In genomic region chr7:85974176-85974575, GRCh38 we compare ENCODE assay signal across 24 cellular contexts.
"Had no signal": no experiment of that assay in that cellular context is flagged by ENCODE, and none has a peak within 500 bp of the region (broad histone marks: within the 10 kb centered on the region; RNA-seq: fewer than 3 reads in every experiment).

No MANE protein-coding gene starts in this region.

- DNase-seq: MV-4-11, NCI-H1048, NCI-H1105, NCI-H1417, NCI-H1436 treated with DMSO at 0.1 percent for 48 hours, NCI-H1694, NCI-H187 treated with DMSO at 0.1 percent for 48 hours, NCI-H2029 treated with DMSO at 0.1 percent for 48 hours, NCI-H2107, NCI-H226, NCI-H446, NCI-H510A, NCI-H524 treated with DMSO at 0.1 percent for 48 hours, NCI-H69, NCI-H774, PC-3, SHP77, SK-N-SH, SW 1271 had no signal

- H3K4me3 ChIP-seq: K562 had no signal

- H3K4me3 Mint-ChIP-seq: IgD-negative memory B cell had no signal

- H3K27me3 Mint-ChIP-seq: IgD-negative memory B cell had no signal

- H3K27ac Mint-ChIP-seq: IgD-negative memory B cell had no signal

- H3K9me3 ChIP-seq: SK-N-SH had no signal

- ATAC-seq: K562, Panc1, PC-3 had no signal

- H3K36me3 Mint-ChIP-seq: IgD-negative memory B cell had no signal

- H3K4me2 ChIP-seq: SK-N-SH had no signal

- H3K27ac ChIP-seq: HL-60, RWPE1 had no signal

- H3K9ac ChIP-seq: SK-N-SH had no signal
